Comparison of ENCODE assay signal across 19 cellular contexts in genomic region chr6:154482858-154483257, GRCh38. TPM values are rescaled to one million over a fixed set of nuclear protein-coding genes. Genes with fewer than 3 reads are reported as not detected.
DNase-seq lines count a peak whose midpoint lies in the region; FAIRE-seq and TF ChIP-seq lines count a peak whose summit lies in the region.
"Had no signal": no experiment of that assay in that cellular context is flagged by ENCODE, and none has a peak within 500 bp of the region (broad histone marks: within the 10 kb centered on the region; RNA-seq: fewer than 3 reads in every experiment).

No MANE protein-coding gene starts in this region.

- no peaks in the 10 kb centered on the region for H4K20me1 ChIP-seq in keratinocyte (ENCODE audit: control insufficient read depth, extremely low read depth, insufficient read depth, low read length)
- H4K20me1 ChIP-seq: BLaER1 had no signal

- intact Hi-C loops in sigmoid colon (cut with DNase I), result no loop called here

- no peak for DNase-seq in keratinocyte (ENCODE audit: low read depth, low spot score)
- no peak for DNase-seq in sigmoid colon
- DNase-seq in putamen (ENCODE audit: low spot score), result no peak
- DNase-seq in epidermal melanocyte (ENCODE audit: insufficient read length, low spot score), result no peak
- DNase-seq in cortex of kidney (lab: John Stamatoyannopoulos, UW), result no peak
- DNase-seq: activated CD4-positive, alpha-beta T cell treated with anti-CD3 and anti-CD28 coated beads for 1 hour; activated naive CD4-positive, alpha-beta T cell; erythroblast; Kasumi-1; natural killer cell; NCI-H1417 treated with DMSO at 0.1 percent for 48 hours; NCI-H226; SHP77 treated with DMSO at 0.1 percent for 48 hours; stimulated activated CD4-positive, alpha-beta T cell treated with anti-CD3 and anti-CD28 coated beads, Interleukin-1b, Interleukin-23, amount 100 ng/mL, for 48 hours had no signal

- POLR2A ChIA-PET in HEK293 (lab: Yijun Ruan, JAX), result no interaction called here

- H3K9me1 ChIP-seq in keratinocyte (ENCODE audit: control insufficient read depth, extremely low read depth, insufficient read depth, low read length), result no peaks in the 10 kb centered on the region

- TF ChIP-seq CTCF in HEK293 (tag by site-specific recombination; IDR thresholded peaks at IDR 0.05) (no peak), VCaP (conservative IDR thresholded peaks at IDR 0.05) (no peak), keratinocyte (optimal IDR thresholded peaks at IDR 0.05 in 1 of 3, IDR thresholded peaks at IDR 0.05 in 1 of 3, conservative IDR thresholded peaks at IDR 0.05 in 1 of 3; ENCODE audit: extremely low read depth in 1 of 3, insufficient read depth in 2 of 3, low read length in 3 of 3) (no peak), sigmoid colon (IDR thresholded peaks at IDR 0.05) (no peak)

- H3K9me3 ChIP-seq in HEK293 (ENCODE audit: control insufficient read depth, insufficient read depth, low read depth, low read length), result no peaks in the 10 kb centered on the region
- H3K9me3 ChIP-seq in keratinocyte (ENCODE audit: control insufficient read depth, low read depth, low read length), result no peaks in the 10 kb centered on the region
- no peaks in the 10 kb centered on the region for H3K9me3 ChIP-seq in sigmoid colon
- H3K9me3 ChIP-seq: BLaER1 had no signal

- TF ChIP-seq EP300 in sigmoid colon (IDR thresholded peaks at IDR 0.05), result no peak

- no peaks in the 10 kb centered on the region for H3K79me2 ChIP-seq in keratinocyte (ENCODE audit: control insufficient read depth, insufficient read depth, low read length)

- no peak for TF ChIP-seq POLR2A in sigmoid colon (IDR thresholded peaks at IDR 0.05)

- H3K4me1 ChIP-seq in HEK293 (ENCODE audit: control insufficient read depth, insufficient read depth, low read length), result peaks cover 41% of the 10 kb centered on the region
- H3K4me1 ChIP-seq in keratinocyte (ENCODE audit: control insufficient read depth, extremely low read depth, insufficient read depth, low read length), result peaks cover 4% of the 10 kb centered on the region
- H3K4me1 ChIP-seq in sigmoid colon, result peaks cover 0 to 80% (median 75%) of the 10 kb centered on the region in 4 donors
- H3K4me1 ChIP-seq: BLaER1 had no signal

- CTCF ChIA-PET in HEK293 (lab: Yijun Ruan, JAX), result interaction anchor here (0.7 to 0.8 kb wide), 2 partner anchors 17 to 38 kb away, joined by 3 to 4 read pairs; no protein-coding TSS in a partner anchor

- H2AFZ ChIP-seq in keratinocyte (ENCODE audit: control insufficient read depth, low read length), result peak overlapping the region; percentile 18

- H3K4me2 ChIP-seq in keratinocyte (ENCODE audit: control insufficient read depth, extremely low read depth, insufficient read depth, low read depth, low read length), result no peak overlapping the region
- H3K4me2 ChIP-seq: BLaER1 had no signal

- no peak for FAIRE-seq in keratinocyte (lab: Jason Lieb, UNC)
- FAIRE-seq: astrocyte had no signal

- H3K27ac ChIP-seq in HEK293 (ENCODE audit: extremely low read depth, low read depth, low read length), result no peak overlapping the region
- peak overlapping the region; percentile 28 for H3K27ac ChIP-seq in VCaP
- no peak overlapping the region for H3K27ac ChIP-seq in keratinocyte (ENCODE audit: control insufficient read depth, insufficient read depth, low read length)
- H3K27ac ChIP-seq in sigmoid colon, result peak overlapping the region; percentile 67 to 87 (median 83)
- H3K27ac ChIP-seq: BLaER1 had no signal

- no peaks in the 10 kb centered on the region for H3K36me3 ChIP-seq in HEK293 (ENCODE audit: control insufficient read depth in 2 of 2, insufficient read depth in 1 of 2, low read length in 2 of 2)
- H3K36me3 ChIP-seq in keratinocyte (ENCODE audit: control insufficient read depth in 2 of 2, extremely low read depth in 1 of 2, insufficient read depth in 2 of 2, low read length in 2 of 2), result no peaks in the 10 kb centered on the region
- no peaks in the 10 kb centered on the region for H3K36me3 ChIP-seq in sigmoid colon
- H3K36me3 ChIP-seq: BLaER1 had no signal

- no peak overlapping the region for H3K9ac ChIP-seq in keratinocyte (ENCODE audit: control insufficient read depth, extremely low read depth, insufficient read depth, low read length)
- H3K9ac ChIP-seq: BLaER1 had no signal

- dilution Hi-C loops in keratinocyte (cut with MboI; ENCODE audit: extremely low pct_ligation_motif_present, low sequenced_read_pairs), result no loop called here

- WGBS in sigmoid colon, 2 donors, result 43 to 51% methylated on average over 4 of the region's 4 CpGs

- H3K4me3 ChIP-seq in HEK293 (ENCODE audit: low read depth, low read length), result no peak overlapping the region
- no peak overlapping the region for H3K4me3 ChIP-seq in keratinocyte (ENCODE audit: control insufficient read depth in 2 of 3, extremely low read depth in 1 of 3, insufficient read depth in 2 of 3, low read depth in 1 of 3, low read length in 3 of 3)
- no peak overlapping the region for H3K4me3 ChIP-seq in sigmoid colon
- H3K4me3 ChIP-seq: BLaER1 had no signal

- no peaks in the 10 kb centered on the region for H3K27me3 ChIP-seq in keratinocyte (ENCODE audit: control insufficient read depth, extremely low read depth, insufficient read depth, low read length)
- H3K27me3 ChIP-seq in sigmoid colon, result no peaks in the 10 kb centered on the region
- H3K27me3 ChIP-seq: BLaER1 had no signal

TF ChIP-seq in HEK293, 187 proteins besides CTCF, POLR2A, EP300 and RAD21:
- no peak for TF ChIP-seq ZNF24 (tag by site-specific recombination; IDR thresholded peaks at IDR 0.05)
- no peak for TF ChIP-seq GFI1B (tag by site-specific recombination; IDR thresholded peaks at IDR 0.05)
- TF ChIP-seq ZBTB17 (tag by site-specific recombination; IDR thresholded peaks at IDR 0.05), result peak; percentile 94
- TF ChIP-seq ZNF654 (tag by site-specific recombination; IDR thresholded peaks at IDR 0.05; ENCODE audit: low read depth), result no peak
- no peak for TF ChIP-seq ZNF133 (tag by site-specific recombination; IDR thresholded peaks at IDR 0.05)
- TF ChIP-seq HOXD13 (CRISPR knock-in tag; IDR thresholded peaks at IDR 0.05; ENCODE audit: borderline replicate concordance), result no peak
TF ChIP-seq in HEK293: peak in this region for 1.

RNA-seq across cellular contexts. Expression of gene CNKSR3, which starts 27.6 kb away (rescaled TPM):
- 0.84 to 2.0 TPM (median 1.9 TPM) in 3 replicates for polyA plus RNA-seq in keratinocyte
- polyA plus RNA-seq in keratinocyte (2011; ENCODE audit: low read depth), result 3.5 TPM
- polyA plus RNA-seq in keratinocyte (2011; cell fraction: cytosol; rRNA removed), result 2.0 and 2.1 TPM in 2 replicates
- 3.1 and 3.6 TPM in 2 replicates for polyA plus RNA-seq in keratinocyte (2011; cell fraction: nucleus; rRNA removed)
- polyA plus RNA-seq in keratinocyte (2012; ENCODE audit: low replicate concordance), result 3.3 and 4.9 TPM in 2 replicates
- 2.4 to 3.9 TPM (median 2.8 TPM) in 3 replicates for polyA minus RNA-seq in keratinocyte
- polyA minus RNA-seq in keratinocyte (2011; cell fraction: cytosol; rRNA and poly(A)+ RNA removed), result 0.96 TPM
- polyA minus RNA-seq in keratinocyte (2011; cell fraction: nucleus; rRNA and poly(A)+ RNA removed), result 1.5 and 2.3 TPM in 2 replicates
- total RNA-seq in sigmoid colon, result 10 to 100 TPM; 12.8 to 16.8 (median 14.4) TPM
- 10 to 100 TPM in 2 of 3 donors, 1 to 10 TPM in 1; 6.0 to 17.4 (median 15.3) TPM for polyA plus RNA-seq in sigmoid colon
- total RNA-seq: T-helper 2 cell treated with Interferon-gamma antibody and Interleukin-4, amounts not matched to agents 100 ng/mL and 5 ng/mL, for 36 hours had no signal

Comparison
In these comparisons a context has a peak if more than half of its experiments do, and no peak if none do; other contexts are left out.
1. H3K27ac ChIP-seq: peak in VCaP (single experiment) and sigmoid colon (4 of 4); none in HEK293 (single experiment) and keratinocyte (single experiment).